19 cellular contexts compared by ENCODE assay signal in genomic region chr10:71443676-71444075, GRCh38. TPM values are rescaled to one million over a fixed set of nuclear protein-coding genes. Genes with fewer than 3 reads are reported as not detected.
DNase-seq lines count a peak whose midpoint lies in the region; ATAC-seq, FAIRE-seq and TF ChIP-seq lines count a peak whose summit lies in the region.
"Had no signal": no experiment of that assay in that cellular context is flagged by ENCODE, and none has a peak within 500 bp of the region (broad histone marks: within the 10 kb centered on the region; RNA-seq: fewer than 3 reads in every experiment).

No MANE protein-coding gene starts in this region.

- no peak overlapping the region for H3K4me2 ChIP-seq in astrocyte (ENCODE audit: low read length)

- H3K27me3 ChIP-seq in right cardiac atrium (ENCODE audit: control insufficient read depth, insufficient read depth) (no peaks in the 10 kb centered on the region), astrocyte (ENCODE audit: insufficient read depth, low read length) (peaks cover 4% of the 10 kb centered on the region)
- H3K27me3 ChIP-seq: SJSA1 had no signal

- no peaks in the 10 kb centered on the region for H4K20me1 ChIP-seq in astrocyte (ENCODE audit: insufficient read depth, low read length)

- H3K9me3 Mint-ChIP-seq in astrocyte (ENCODE audit: unreplicated experiment): peaks cover 4% of the 10 kb centered on the region

- H3K4me3 Mint-ChIP-seq in astrocyte (ENCODE audit: unreplicated experiment): peak overlapping the region; percentile 29
- H3K4me3 Mint-ChIP-seq: B cell, CD14-positive monocyte had no signal

- ATAC-seq in Right ventricle myocardium inferior (no peak), right cardiac atrium (no peak), GM18519 (IDR thresholded peaks at IDR 0.05; ENCODE audit: low FRiP score, unreplicated experiment) (no peak)
- ATAC-seq: Panc1 had no signal

- no peaks in the 10 kb centered on the region for H3K79me2 ChIP-seq in astrocyte (ENCODE audit: insufficient read depth, low read length)

- TF ChIP-seq CTCF in astrocyte (IDR thresholded peaks at IDR 0.05; ENCODE audit: insufficient read depth, low read depth, low read length): no peak

- no peak overlapping the region for H3K27ac ChIP-seq in right cardiac atrium (ENCODE audit: low read length)
- no peak overlapping the region for H3K27ac ChIP-seq in astrocyte (ENCODE audit: low read depth, low read length)
- H3K27ac ChIP-seq: SJSA1 had no signal

- H3K4me1 Mint-ChIP-seq in astrocyte (ENCODE audit: low read depth, unreplicated experiment): no peaks in the 10 kb centered on the region
- H3K4me1 Mint-ChIP-seq: B cell, CD14-positive monocyte had no signal

- H3K9me3 ChIP-seq in right cardiac atrium (ENCODE audit: control insufficient read depth, low read length) (no peaks in the 10 kb centered on the region), astrocyte (ENCODE audit: insufficient read depth, low read depth, low read length) (no peaks in the 10 kb centered on the region)
- H3K9me3 ChIP-seq: SJSA1 had no signal

- DNase-seq in Right ventricle myocardium inferior (ENCODE audit: missing footprints) (peak; percentile 32), right cardiac atrium (no peak), astrocyte (ENCODE audit: low read depth) (no peak), iPS-NIHi7 (ENCODE audit: extremely low spot score) (peak; percentile 40), head of caudate nucleus (no peak), SIG-M5 treated with dmso at 0.1 percent for 504 hours (lab: John Stamatoyannopoulos, UW; ENCODE audit: unreplicated experiment) (no peak)
- DNase-seq: GDM1, MM.1S, NCI-H1092 treated with DMSO at 0.1 percent for 48 hours, NCI-H2081 treated with DMSO at 0.1 percent for 48 hours, NCI-H2227 treated with DMSO at 0.1 percent for 48 hours, NCI-H510A had no signal

- no peak overlapping the region for H2AFZ ChIP-seq in astrocyte (ENCODE audit: low read depth, low read length)

- H3K9ac ChIP-seq in astrocyte (ENCODE audit: low read length): no peak overlapping the region

- 87% methylated on average over 10 of the region's 10 CpGs for WGBS in right cardiac atrium

- no peak for FAIRE-seq in astrocyte (lab: Jason Lieb, UNC)
- FAIRE-seq: A204.1, GM18507 had no signal

- intact Hi-C loops in Right ventricle myocardium inferior (cut with DNase I) (no loop called here), right cardiac atrium (cut with DNase I) (no loop called here), head of caudate nucleus (cut with DNase I) (no loop called here)

- H3K36me3 ChIP-seq in astrocyte (ENCODE audit: insufficient read depth, low read length): no peaks in the 10 kb centered on the region
- H3K36me3 ChIP-seq: SJSA1 had no signal

- H3K27me3 Mint-ChIP-seq in astrocyte (ENCODE audit: low read depth, unreplicated experiment): peaks cover 68% of the 10 kb centered on the region
- H3K27me3 Mint-ChIP-seq: B cell had no signal

- H3K36me3 Mint-ChIP-seq in astrocyte (ENCODE audit: low read depth, unreplicated experiment): no peaks in the 10 kb centered on the region
- H3K36me3 Mint-ChIP-seq: CD14-positive monocyte had no signal

- H3K4me1 ChIP-seq in right cardiac atrium (ENCODE audit: control insufficient read depth, insufficient read depth, low read length) (no peaks in the 10 kb centered on the region), astrocyte (ENCODE audit: insufficient read depth, low read length) (no peaks in the 10 kb centered on the region)
- H3K4me1 ChIP-seq: SJSA1 had no signal

- no peak overlapping the region for H3K27ac Mint-ChIP-seq in astrocyte (ENCODE audit: unreplicated experiment)
- H3K27ac Mint-ChIP-seq: B cell had no signal

- H3K4me3 ChIP-seq in right cardiac atrium (ENCODE audit: low read length) (no peak overlapping the region), astrocyte (ENCODE audit: insufficient read depth, low read depth, low read length) (no peak overlapping the region)
- H3K4me3 ChIP-seq: SJSA1 had no signal

RNA-seq across cellular contexts. Expression of gene CDH23, which starts 47.0 kb away (rescaled TPM):
- total RNA-seq in Right ventricle myocardium inferior (4.8 TPM), right cardiac atrium (1 to 10 TPM; 2.4 to 6.3 (median 5.6) TPM), astrocyte (0.17 TPM in 1 of 2 replicates, not detected in the other)
- 2.9 TPM for polyA plus RNA-seq in right cardiac atrium

Comparison
In these comparisons a context has a peak if more than half of its experiments do, and no peak if none do; other contexts are left out.
1. DNase-seq: peak in Right ventricle myocardium inferior (single experiment) and iPS-NIHi7 (single experiment); none in right cardiac atrium (0 of 3), astrocyte (single experiment), head of caudate nucleus (0 of 42) and SIG-M5 treated with dmso at 0.1 percent for 504 hours (single experiment).